37 cellular contexts compared by ENCODE assay signal in genomic region chr12:54925319-54925718, GRCh38. TPM values are rescaled to one million over a fixed set of nuclear protein-coding genes. Genes with fewer than 3 reads are reported as not detected.
"Had no signal": no experiment of that assay in that cellular context is flagged by ENCODE, and none has a peak within 500 bp of the region (broad histone marks: within the 10 kb centered on the region; RNA-seq: fewer than 3 reads in every experiment).

No MANE protein-coding gene starts in this region.

- H3K36me3 ChIP-seq: ascending aorta, cardiac muscle cell, WERI-Rb-1 had no signal

- H3K4me1 ChIP-seq: ascending aorta had no signal

- H3K27me3 Mint-ChIP-seq: activated CD4-positive, alpha-beta T cell treated with anti-CD3 and anti-CD28 coated beads for 36 hours; activated CD4-positive, alpha-beta T cell treated with anti-CD3 and anti-CD28 coated beads, Interleukin-2, amount 10 ng/mL, durations not matched to agents 7 days and 5 days; activated CD8-positive, alpha-beta memory T cell treated with anti-CD3 and anti-CD28 coated beads, Interleukin-2, amount 10 ng/mL, durations not matched to agents 7 days and 5 days; activated naive CD8-positive, alpha-beta T cell; activated naive CD8-positive, alpha-beta T cell treated with anti-CD3 and anti-CD28 coated beads, Interleukin-2, amount 10 ng/mL, durations not matched to agents 7 days and 5 days; activated naive CD8-positive, alpha-beta T cell treated with anti-CD3 and anti-CD28 coated beads, Interleukin-2, amount 50 U/mL, for 24 hours; activated T-cell treated with anti-CD3 and anti-CD28 coated beads, Interleukin-2, amount 50 U/mL, for 24 hours; brain; central memory CD8-positive, alpha-beta T cell had no signal

- H3K4me3 ChIP-seq: ascending aorta, cardiac muscle cell had no signal

- H3K27ac Mint-ChIP-seq: activated CD4-positive, alpha-beta memory T cell treated with anti-CD3 and anti-CD28 coated beads, Interleukin-2, amount 10 ng/mL, durations not matched to agents 7 days and 5 days; activated CD4-positive, alpha-beta T cell treated with anti-CD3 and anti-CD28 coated beads for 36 hours; activated CD4-positive, alpha-beta T cell treated with anti-CD3 and anti-CD28 coated beads, Interleukin-2, amount 10 ng/mL, durations not matched to agents 7 days and 5 days; activated CD8-positive, alpha-beta memory T cell treated with anti-CD3 and anti-CD28 coated beads, Interleukin-2, amount 10 ng/mL, durations not matched to agents 7 days and 5 days; activated CD8-positive, alpha-beta T cell treated with anti-CD3 and anti-CD28 coated beads, Interleukin-2, amount 10 ng/mL, durations not matched to agents 7 days and 5 days; activated naive CD8-positive, alpha-beta T cell; activated naive CD8-positive, alpha-beta T cell treated with anti-CD3 and anti-CD28 coated beads, Interleukin-2, amount 10 ng/mL, durations not matched to agents 7 days and 5 days; activated naive CD8-positive, alpha-beta T cell treated with anti-CD3 and anti-CD28 coated beads, Interleukin-2, amount 50 U/mL, for 24 hours; activated T-cell treated with anti-CD3 and anti-CD28 coated beads, Interleukin-2, amount 50 U/mL, for 24 hours; activated T-helper 2 cell treated with anti-CD3 and anti-CD28 coated beads, Interferon-gamma antibody, Interleukin-2, Interleukin-4, amounts not matched to agents 10 μg/mL and 5 μg/mL and 100 μg/mL, durations not matched to agents 14 hours and 24 hours and 36 hours; brain; T-helper 1 cell treated with Interleukin-12 subunit alpha and Interleukin-12 subunit beta and Interleukin-4 antibody, amounts not matched to agents 30 μg/mL and 1 μg/mL, for 36 hours; T-helper 2 cell treated with Interferon-gamma antibody and Interleukin-4, amounts not matched to agents 5 μg/mL and 100 μg/mL, for 36 hours; WTC11 had no signal

- H3K27me3 ChIP-seq: ascending aorta, cardiac muscle cell had no signal

- H3K9me3 ChIP-seq: ascending aorta had no signal

- H3K4me3 Mint-ChIP-seq: activated CD4-positive, alpha-beta memory T cell treated with anti-CD3 and anti-CD28 coated beads, Interleukin-2, amount 10 ng/mL, durations not matched to agents 7 days and 5 days; activated CD4-positive, alpha-beta T cell treated with anti-CD3 and anti-CD28 coated beads for 36 hours; activated CD4-positive, alpha-beta T cell treated with anti-CD3 and anti-CD28 coated beads, Interleukin-2, amount 10 ng/mL, durations not matched to agents 7 days and 5 days; activated CD8-positive, alpha-beta memory T cell treated with anti-CD3 and anti-CD28 coated beads, Interleukin-2, amount 10 ng/mL, durations not matched to agents 7 days and 5 days; activated CD8-positive, alpha-beta T cell treated with anti-CD3 and anti-CD28 coated beads, Interleukin-2, amount 10 ng/mL, durations not matched to agents 7 days and 5 days; activated naive CD8-positive, alpha-beta T cell; activated naive CD8-positive, alpha-beta T cell treated with anti-CD3 and anti-CD28 coated beads, Interleukin-2, amount 10 ng/mL, durations not matched to agents 7 days and 5 days; activated naive CD8-positive, alpha-beta T cell treated with anti-CD3 and anti-CD28 coated beads, Interleukin-2, amount 50 U/mL, for 24 hours; activated T-cell treated with anti-CD3 and anti-CD28 coated beads, Interleukin-2, amount 50 U/mL, for 24 hours; brain; central memory CD8-positive, alpha-beta T cell; T-helper 1 cell treated with Interleukin-12 subunit alpha and Interleukin-12 subunit beta and Interleukin-4 antibody, amounts not matched to agents 30 μg/mL and 1 μg/mL, for 36 hours; T-helper 2 cell treated with Interferon-gamma antibody and Interleukin-4, amounts not matched to agents 5 μg/mL and 100 μg/mL, for 36 hours; WTC11 had no signal

- H3K4me1 Mint-ChIP-seq: activated CD4-positive, alpha-beta memory T cell treated with anti-CD3 and anti-CD28 coated beads, Interleukin-2, amount 10 ng/mL, durations not matched to agents 7 days and 5 days; activated CD4-positive, alpha-beta T cell treated with anti-CD3 and anti-CD28 coated beads, Interleukin-2, amount 10 ng/mL, durations not matched to agents 7 days and 5 days; activated CD8-positive, alpha-beta memory T cell treated with anti-CD3 and anti-CD28 coated beads, Interleukin-2, amount 10 ng/mL, durations not matched to agents 7 days and 5 days; activated naive CD8-positive, alpha-beta T cell treated with anti-CD3 and anti-CD28 coated beads, Interleukin-2, amount 10 ng/mL, durations not matched to agents 7 days and 5 days; central memory CD8-positive, alpha-beta T cell had no signal

- H3K27ac ChIP-seq: ascending aorta, cardiac muscle cell, WERI-Rb-1 had no signal

- ATAC-seq: activated CD4-positive, alpha-beta T cell treated with anti-CD3 and anti-CD28 coated beads for 36 hours; activated CD4-positive, CD25-positive, alpha-beta regulatory T cell treated with anti-CD3 and anti-CD28 coated beads, Interleukin-2, amount 50 U/mL, for 24 hours; activated CD8-positive, alpha-beta memory T cell treated with anti-CD3 and anti-CD28 coated beads, Interleukin-2, amount 10 ng/mL, durations not matched to agents 7 days and 5 days; activated CD8-positive, alpha-beta T cell treated with anti-CD3 and anti-CD28 coated beads, Interleukin-2, amount 10 ng/mL, durations not matched to agents 7 days and 5 days; activated naive CD8-positive, alpha-beta T cell treated with anti-CD3 and anti-CD28 coated beads, Interleukin-2, amount 50 U/mL, for 24 hours; WTC11 had no signal

- H3K36me3 Mint-ChIP-seq: brain had no signal

- DNase-seq: activated CD4-positive, alpha-beta memory T cell treated with anti-CD3 and anti-CD28 coated beads, Interleukin-2, amount 10 ng/mL, durations not matched to agents 7 days and 5 days; activated CD4-positive, alpha-beta T cell treated with anti-CD3 and anti-CD28 coated beads for 1 hour; activated CD4-positive, alpha-beta T cell treated with anti-CD3 and anti-CD28 coated beads for 36 hours; activated CD4-positive, alpha-beta T cell treated with anti-CD3 and anti-CD28 coated beads for 48 hours; activated CD4-positive, alpha-beta T cell treated with anti-CD3 and anti-CD28 coated beads, Interleukin-2, amount 10 ng/mL, durations not matched to agents 7 days and 5 days; activated CD4-positive, alpha-beta T cell treated with anti-CD3 and anti-CD28 coated beads, Interleukin-2, amount 50 U/mL, for 48 hours; activated CD4-positive, CD25-positive, alpha-beta regulatory T cell; activated CD8-positive, alpha-beta memory T cell treated with anti-CD3 and anti-CD28 coated beads for 24 hours; activated CD8-positive, alpha-beta memory T cell treated with anti-CD3 and anti-CD28 coated beads, Interleukin-2, amount 10 ng/mL, durations not matched to agents 7 days and 5 days; activated CD8-positive, alpha-beta memory T cell treated with anti-CD3 and anti-CD28 coated beads, Interleukin-2, amount 50 U/mL, for 48 hours; activated CD8-positive, alpha-beta T cell treated with anti-CD3 and anti-CD28 coated beads, Interleukin-2, amount 10 ng/mL, durations not matched to agents 7 days and 5 days; activated effector memory CD4-positive, alpha-beta T cell treated with Interleukin-2 at 50 U/mL for 16 hours; activated gamma-delta T cell; activated naive CD4-positive, alpha-beta T cell treated with anti-CD3 and anti-CD28 coated beads, Interleukin-2, amount 50 U/mL, for 16 hours; activated naive CD4-positive, alpha-beta T cell treated with Interleukin-2 at 50 U/mL for 16 hours; activated naive CD8-positive, alpha-beta T cell treated with anti-CD3 and anti-CD28 coated beads, Interleukin-2, amount 10 ng/mL, durations not matched to agents 7 days and 5 days; activated naive CD8-positive, alpha-beta T cell treated with anti-CD3 and anti-CD28 coated beads, Interleukin-2, amount 50 U/mL, for 24 hours; activated T-cell treated with anti-CD3 and anti-CD28 coated beads, Interleukin-2, amount 50 U/mL, for 24 hours; amygdala; anterior cingulate cortex; cerebellar nuclear complex; T-helper 1 cell; T-helper 2 cell; T-helper 9 cell; WERI-Rb-1 had no signal

RNA-seq across cellular contexts. Expression of gene TESPA1, which starts 59.2 kb away (rescaled TPM):
- total RNA-seq: ascending aorta, bronchial epithelial cell, cardiac muscle cell, chondrocyte had no signal
- polyA plus RNA-seq: cardiac muscle cell had no signal
